Comparison of ENCODE assay signal across 8 cellular contexts in the genomic region with DNA sequence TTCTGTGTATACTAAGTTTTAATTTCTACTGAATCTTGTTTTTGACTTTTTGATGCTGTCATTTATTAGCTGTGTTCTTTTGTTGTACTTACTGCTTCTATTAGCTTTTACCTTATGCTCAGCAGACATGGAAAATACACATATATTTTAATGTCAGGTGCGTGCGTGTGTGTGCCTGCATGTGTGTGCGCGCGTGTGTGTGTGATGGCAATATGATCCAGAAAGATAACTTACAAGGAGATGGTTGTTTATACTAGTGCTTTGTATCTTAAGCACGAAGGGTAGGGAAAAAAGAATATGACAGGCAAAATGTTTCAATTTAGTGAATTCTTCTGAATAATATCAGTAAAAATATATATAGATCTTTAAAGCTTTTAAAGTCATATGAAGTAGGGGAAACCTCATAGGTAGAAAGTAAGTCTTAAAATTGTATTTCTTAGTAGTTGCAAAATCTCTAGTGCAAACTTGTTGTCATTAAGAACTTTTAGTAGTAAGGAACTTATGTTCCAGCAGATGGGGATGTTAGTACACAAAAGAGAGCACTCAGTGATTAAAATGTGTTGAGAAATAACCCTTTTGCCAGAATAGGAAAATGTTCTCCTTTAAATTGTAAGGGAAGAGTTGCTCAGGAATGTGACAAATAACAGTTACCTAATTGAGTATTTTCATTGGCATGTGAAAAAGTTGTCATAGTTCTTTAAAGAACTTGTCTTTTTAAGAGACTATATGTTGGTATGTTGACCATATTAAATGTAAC. TPM values are rescaled to one million over a fixed set of nuclear protein-coding genes. Genes with fewer than 3 reads are reported as not detected.
DNase-seq lines count a peak whose midpoint lies in the region; ATAC-seq and TF ChIP-seq lines count a peak whose summit lies in the region.

No MANE protein-coding gene starts in this region.

- H3K4me3 ChIP-seq in fibroblast of villous mesenchyme (ENCODE audit: low read depth, low read length) (no peak overlapping the region), skeletal muscle satellite cell (ENCODE audit: low read length) (peak overlapping the region; percentile 9)

- no peaks in the 10 kb centered on the region for H3K9me3 ChIP-seq in skeletal muscle satellite cell (replicated peaks; ENCODE audit: low read length)

- ATAC-seq in GM18505 (IDR thresholded peaks at IDR 0.05; ENCODE audit: unreplicated experiment) (no peak), HG02588 (IDR thresholded peaks at IDR 0.05; ENCODE audit: unreplicated experiment) (no peak)

- DNase-seq in NCI-H1694 treated with DMSO at 0.1 percent for 48 hours (lab: John Stamatoyannopoulos, UW), result peak; percentile 11
- DNase-seq in NCI-H1694 (lab: John Stamatoyannopoulos, UW), result no peak
- peak; percentile 64 for DNase-seq in RPMI7951 (ENCODE audit: low read depth)
- peak; percentile 91 for DNase-seq in fibroblast of villous mesenchyme (ENCODE audit: low read depth)
- no peak for DNase-seq in COR-L47 (lab: John Stamatoyannopoulos, UW)

- no peak for TF ChIP-seq POLR2A in GM18505 (IDR thresholded peaks at IDR 0.05; ENCODE audit: borderline replicate concordance, extremely low read depth, insufficient read depth, insufficient read length)

- no peaks in the 10 kb centered on the region for H3K36me3 ChIP-seq in skeletal muscle satellite cell (ENCODE audit: insufficient read depth, low read length)

- H3K4me2 ChIP-seq in skeletal muscle satellite cell (ENCODE audit: low read length), result peak overlapping the region; percentile 32

- no peaks in the 10 kb centered on the region for H3K27me3 ChIP-seq in skeletal muscle satellite cell (ENCODE audit: control insufficient read depth, insufficient read depth, low read length)

- H3K9ac ChIP-seq in skeletal muscle satellite cell (ENCODE audit: low read depth, low read length), result peak overlapping the region; percentile 3

- peaks cover 43% of the 10 kb centered on the region for H3K4me1 ChIP-seq in skeletal muscle satellite cell (ENCODE audit: control insufficient read depth, insufficient read depth, low read length)

- TF ChIP-seq CTCF in fibroblast of villous mesenchyme (IDR thresholded peaks at IDR 0.05; ENCODE audit: insufficient read depth, low read depth, low read length), result peak; percentile 51

RNA-seq across cellular contexts. Expression of a gene that starts 13.2 kb away (rescaled TPM):
- 147 and 192 TPM in 2 replicates for total RNA-seq in RPMI7951 (2014; rRNA removed; shearing (Covaris generic))
- 153 and 170 TPM in 2 replicates for total RNA-seq in fibroblast of villous mesenchyme
- total RNA-seq in skeletal muscle satellite cell (2012; rRNA removed), result 130 and 137 TPM in 2 replicates

Comparison
In these comparisons a context has a peak if more than half of its experiments do, and no peak if none do; other contexts are left out.
1. DNase-seq: peak in NCI-H1694 treated with DMSO at 0.1 percent for 48 hours (single experiment), RPMI7951 (single experiment) and fibroblast of villous mesenchyme (single experiment); none in NCI-H1694 (single experiment) and COR-L47 (single experiment).